ENCODE assay signal across 11 cellular contexts in genomic region chr4:98204236-98204553, GRCh38. TPM values are rescaled to one million over a fixed set of nuclear protein-coding genes. Genes with fewer than 3 reads are reported as not detected.
DNase-seq lines count a peak whose midpoint lies in the region; ATAC-seq, FAIRE-seq and TF ChIP-seq lines count a peak whose summit lies in the region.
"Had no signal": no experiment of that assay in that cellular context is flagged by ENCODE, and none has a peak within 500 bp of the region (broad histone marks: within the 10 kb centered on the region; RNA-seq: fewer than 3 reads in every experiment).

No MANE protein-coding gene starts in this region.

- RAD21 ChIA-PET in GM12878 (lab: Charles Lee; ENCODE audit: unreplicated experiment) = interaction anchor here (0.9 kb wide), 1 partner anchor 264 kb away, joined by 3 read pairs; no protein-coding TSS in a partner anchor

- CTCF ChIA-PET in GM12878 (lab: Yijun Ruan, JAX) = interaction anchor here (1.3 kb wide), 1 partner anchor 10 kb away, joined by 4 read pairs; no protein-coding TSS in a partner anchor

- H3K4me2 ChIP-seq in GM12878 (ENCODE audit: control insufficient read depth, insufficient read depth) (peak overlapping the region; percentile 98), neuronal stem cell (ENCODE audit: insufficient read depth, low read length, poor library complexity, severe bottlenecking) (no peak overlapping the region)

- no peak overlapping the region for H2BK12ac ChIP-seq in neuronal stem cell (ENCODE audit: low read length)

- H3K79me2 ChIP-seq in GM12878 (ENCODE audit: control insufficient read depth, insufficient read depth, low read length) = no peaks in the 10 kb centered on the region

- no peak overlapping the region for H4K91ac ChIP-seq in neuronal stem cell (ENCODE audit: low read depth, low read length, poor library complexity)

- H3K9me3 ChIP-seq in GM12878 (replicated peaks; ENCODE audit: control insufficient read depth, insufficient read depth, low read length) = peaks cover 2% of the 10 kb centered on the region; the same call in 1 of the 3 replicates
- no peaks in the 10 kb centered on the region for H3K9me3 ChIP-seq in tibial artery
- H3K9me3 ChIP-seq in neuronal stem cell (replicated peaks in 1 of 2; ENCODE audit: control insufficient read depth in 2 of 2, insufficient read depth in 1 of 2, low read depth in 1 of 2, low read length in 2 of 2) = no peaks in the 10 kb centered on the region
- H3K9me3 ChIP-seq: ovary had no signal

- H3K27ac ChIP-seq in GM12878 (ENCODE audit: control insufficient read depth, insufficient read depth) (peak overlapping the region; percentile 88; the same call in 1 of the 2 replicates), tibial artery (no peak overlapping the region), neuronal stem cell (replicated peaks; ENCODE audit: low read length) (no peak overlapping the region)
- H3K27ac ChIP-seq: ovary had no signal

- H3K4me3 ChIP-seq in GM12878 (no peak overlapping the region), tibial artery (no peak overlapping the region), neuronal stem cell (ENCODE audit: low read length in 2 of 2) (no peak overlapping the region)
- H3K4me3 ChIP-seq: ovary had no signal

- no peak overlapping the region for H4K8ac ChIP-seq in neuronal stem cell (ENCODE audit: low read depth, low read length)

- H3K9ac ChIP-seq in GM12878 (ENCODE audit: control insufficient read depth, insufficient read depth, low read length) (no peak overlapping the region), neuronal stem cell (ENCODE audit: low read depth, low read length, poor library complexity) (no peak overlapping the region)

- ATAC-seq in GM18907 (IDR thresholded peaks at IDR 0.05; ENCODE audit: unreplicated experiment) = peak; percentile 72
- peak; percentile 48 for ATAC-seq in GM21576 (IDR thresholded peaks at IDR 0.05; ENCODE audit: unreplicated experiment)
- ATAC-seq in HG03175 (IDR thresholded peaks at IDR 0.05; ENCODE audit: unreplicated experiment) = peak; percentile 60
- ATAC-seq in GM12878 = peak; percentile 82
- no peak for ATAC-seq in left lobe of liver

- H3K14ac ChIP-seq in neuronal stem cell (ENCODE audit: low read length) = no peak overlapping the region

- SMC1A ChIA-PET in GM12878 (lab: Charles Lee; ENCODE audit: uncharacterized antibody, unreplicated experiment) = no interaction called here

- no TSS peak for BruUV-seq in GM12878 (replicated peaks; lab: Mats Ljungman, UMichigan)

- no peak overlapping the region for H2BK15ac ChIP-seq in neuronal stem cell (ENCODE audit: low read length)

- TF ChIP-seq CTCF in GM12878 (IDR thresholded peaks at IDR 0.05 in 2 of 3, conservative IDR thresholded peaks at IDR 0.05 in 1 of 3; ENCODE audit: control insufficient read depth in 2 of 3, extremely low read depth in 1 of 3, insufficient read depth in 1 of 3, low read depth in 3 of 3, low read length in 3 of 3) (no peak), tibial artery (IDR thresholded peaks at IDR 0.05) (no peak)

- no peak overlapping the region for H3K18ac ChIP-seq in neuronal stem cell (ENCODE audit: low read length)

- H4K20me1 ChIP-seq in GM12878 (ENCODE audit: control insufficient read depth, insufficient read depth) = no peaks in the 10 kb centered on the region

- peak; percentile 19 for DNase-seq in GM12878 (ENCODE audit: low read depth, low spot score)
- DNase-seq in tibial artery = no peak
- no peak for DNase-seq in neuronal stem cell (ENCODE audit: low spot score)
- DNase-seq in left lobe of liver (ENCODE audit: low spot score) = no peak
- DNase-seq: islet precursor cell, NCI-H226, ovary, T-helper 1 cell had no signal

- no peak overlapping the region for H3K4ac ChIP-seq in neuronal stem cell (ENCODE audit: low read length)

- peak overlapping the region; percentile 78 for H2AFZ ChIP-seq in GM12878 (ENCODE audit: control insufficient read depth, low read depth, low read length)
- H2AFZ ChIP-seq in neuronal stem cell (ENCODE audit: low read length) = no peak overlapping the region

- in situ Hi-C loops in GM12878 (cut with MboI) = no loop called here

- TF ChIP-seq POLR2A in GM12878 (IDR thresholded peaks at IDR 0.05; ENCODE audit: low read depth, low read length) = no peak

- FAIRE-seq in GM12878 (lab: Jason Lieb, UNC) = no peak

- H2AK5ac ChIP-seq in neuronal stem cell (ENCODE audit: low read depth, low read length) = no peak overlapping the region

- intact Hi-C loops in GM12878 (cut with micrococcal nuclease; ENCODE audit: unreplicated experiment) = loop anchor here (2.0 kb wide), 1 partner anchor 57 kb away; the partner anchor contains the start of gene RAP1GDS1
- intact Hi-C loops in tibial artery (cut with DNase I; ENCODE audit: low total_unique reads) = no loop called here

- no peak overlapping the region for H2BK120ac ChIP-seq in neuronal stem cell (ENCODE audit: low read depth, low read length)

- H2BK5ac ChIP-seq in neuronal stem cell (ENCODE audit: low read length) = no peak overlapping the region

- H3K79me1 ChIP-seq in neuronal stem cell (ENCODE audit: low read depth, low read length) = no peaks in the 10 kb centered on the region

- no peaks in the 10 kb centered on the region for H3K36me3 ChIP-seq in GM12878 (ENCODE audit: control insufficient read depth in 2 of 2, insufficient read depth in 2 of 2, low read length in 1 of 2)
- H3K36me3 ChIP-seq in tibial artery = no peaks in the 10 kb centered on the region
- H3K36me3 ChIP-seq in neuronal stem cell (replicated peaks in 1 of 2; ENCODE audit: control insufficient read depth in 2 of 2, insufficient read depth in 2 of 2, low read length in 2 of 2) = no peaks in the 10 kb centered on the region
- H3K36me3 ChIP-seq: ovary had no signal

- H3K27me3 ChIP-seq in GM12878 (replicated peaks in 1 of 2; ENCODE audit: control insufficient read depth in 2 of 2, insufficient read depth in 2 of 2, low read length in 1 of 2) = no peaks in the 10 kb centered on the region
- H3K27me3 ChIP-seq in tibial artery = no peaks in the 10 kb centered on the region
- H3K27me3 ChIP-seq in neuronal stem cell (ENCODE audit: control insufficient read depth in 3 of 3, insufficient read depth in 3 of 3, low read depth in 1 of 3, low read length in 3 of 3) = no peaks in the 10 kb centered on the region
- H3K27me3 ChIP-seq: ovary had no signal

- TF ChIP-seq EP300 in GM12878 (IDR thresholded peaks at IDR 0.05; ENCODE audit: borderline replicate concordance in 1 of 2, control insufficient read depth in 1 of 2, low read depth in 2 of 2, low read length in 2 of 2) = peak; percentile 58 to 78; a peak in 3 of 4 replicates

- TF ChIP-seq RAD21 in GM12878 (IDR thresholded peaks at IDR 0.05; ENCODE audit: insufficient read depth, low read depth, low read length) = no peak

- H3K4me1 ChIP-seq in GM12878 (ENCODE audit: control insufficient read depth, insufficient read depth, low read length) (peaks cover 21% of the 10 kb centered on the region), tibial artery (no peaks in the 10 kb centered on the region), neuronal stem cell (ENCODE audit: control insufficient read depth in 2 of 2, insufficient read depth in 1 of 2, low read depth in 1 of 2, low read length in 2 of 2) (no peaks in the 10 kb centered on the region)

- 22% methylated on average over 3 of the region's 3 CpGs for WGBS in GM12878 (ENCODE audit: insufficient coverage, insufficient replicate concordance, low lambda C conversion rate, missing lambda C conversion rate)
- no CpG with 5 or more reads among the region's 3 CpGs for WGBS in neuronal stem cell (ENCODE audit: extremely low coverage in 2 of 2, insufficient read length in 2 of 2, insufficient replicate concordance in 1 of 2), 2 donors

- H3K23ac ChIP-seq in neuronal stem cell (ENCODE audit: low read depth, low read length, poor library complexity) = no peak overlapping the region

- POLR2A ChIA-PET in GM12878 (lab: Charles Lee) = no interaction called here

TF ChIP-seq in GM12878, 131 proteins besides CTCF, POLR2A, EP300 and RAD21 (continues in another document):
- TF ChIP-seq PAX5 (IDR thresholded peaks at IDR 0.05; ENCODE audit: borderline replicate concordance, low read depth, low read length) (0 out of 2 replicates have a peak, but pooled peaks have one; percentile 18), RELA (IDR thresholded peaks at IDR 0.05; ENCODE audit: borderline replicate concordance, partially characterized antibody) (no peak), MYC (IDR thresholded peaks at IDR 0.05; ENCODE audit: insufficient read depth, insufficient read length, insufficient replicate concordance, low read length, severe bottlenecking) (no peak), BRCA1 (IDR thresholded peaks at IDR 0.05; ENCODE audit: low read depth, low read length) (no peak), MEF2B (IDR thresholded peaks at IDR 0.05; ENCODE audit: partially characterized antibody, poor library complexity, severe bottlenecking) (no peak), MTA3 (IDR thresholded peaks at IDR 0.05; ENCODE audit: borderline replicate concordance, low read length) (no peak), SMARCA5 (IDR thresholded peaks at IDR 0.05) (no peak)

RNA-seq across cellular contexts. Expression of gene RAP1GDS1, which starts 57.0 kb away (rescaled TPM):
- 29.5 and 30.1 TPM in 2 replicates for total RNA-seq in GM12878 (2013; cell fraction: nucleolus; rRNA removed)
- 16.7 and 20.8 TPM in 2 replicates for total RNA-seq in GM12878 (2014; rRNA removed)
- total RNA-seq in GM12878 (2014; rRNA removed; fragmentation: Illumina TruSeq; extraction: Trizol) = 23.8 and 24.0 TPM in 2 replicates
- 22.5 and 23.0 TPM in 2 replicates for total RNA-seq in GM12878 (2021)
- polyA plus RNA-seq in GM12878 (2011; ENCODE audit: low read depth) = 7.7 TPM
- 30.5 and 42.2 TPM in 2 replicates for polyA plus RNA-seq in GM12878 (2011; rRNA removed)
- 16.5 and 17.1 TPM in 2 replicates for polyA plus RNA-seq in GM12878 (2011; cell fraction: cytosol; rRNA removed)
- polyA plus RNA-seq in GM12878 (2011; cell fraction: nucleus; rRNA removed) = 15.7 and 17.2 TPM in 2 replicates
- polyA plus RNA-seq in GM12878 (2012) = 10.4 and 16.0 TPM in 2 replicates
- 19.0 and 21.3 TPM in 2 replicates for polyA plus RNA-seq in GM12878 (2014; fragmentation: Illumina TruSeq; extraction: Trizol)
- 10 to 100 TPM; 12.0 to 13.2 TPM for polyA plus RNA-seq in GM12878 (2014; fragmentation: Nextera tagmentation; extraction: Ambion mirVana)
- polyA plus RNA-seq in GM12878 (2014; rRNA removed) = 17.5 and 18.5 TPM in 2 replicates
- 10 to 100 TPM; 25.3 to 26.5 TPM for polyA plus RNA-seq in GM12878 (2016; fragmentation: Nextera tagmentation; extraction: Ambion mirVana)
- polyA minus RNA-seq in GM12878 (2011; rRNA and poly(A)+ RNA removed) = 36.7 and 56.3 TPM in 2 replicates
- 12.6 and 16.0 TPM in 2 replicates for polyA minus RNA-seq in GM12878 (2011; cell fraction: cytosol; rRNA and poly(A)+ RNA removed)
- 23.7 and 48.8 TPM in 2 replicates for polyA minus RNA-seq in GM12878 (2011; cell fraction: nucleus; rRNA and poly(A)+ RNA removed)
- polyA plus RNA-seq in neuronal stem cell (2013, experiment 1 of 2) = 18.5 TPM
- polyA plus RNA-seq in neuronal stem cell (2013, experiment 2 of 2) = 17.8 TPM
- total RNA-seq in left lobe of liver = 17.7 TPM
